11 cellular contexts compared by ENCODE assay signal in genomic region chr3:194872669-194872977, GRCh38.
DNase-seq lines count a peak whose midpoint lies in the region; ATAC-seq, FAIRE-seq and TF ChIP-seq lines count a peak whose summit lies in the region.
"Had no signal": no experiment of that assay in that cellular context is flagged by ENCODE, and none has a peak within 500 bp of the region (broad histone marks: within the 10 kb centered on the region; RNA-seq: fewer than 3 reads in every experiment).

No MANE protein-coding gene starts in this region.

- ATAC-seq in GM23338: peak; percentile 75

- H3K36me3 ChIP-seq in GM23338 (ENCODE audit: insufficient read depth) (no peaks in the 10 kb centered on the region), SJCRH30 (no peaks in the 10 kb centered on the region), skeletal muscle satellite cell (ENCODE audit: insufficient read depth, low read length) (no peaks in the 10 kb centered on the region)
- H3K36me3 ChIP-seq: esophagus muscularis mucosa had no signal

- H3K4me3 Mint-ChIP-seq in GM23338: no peak overlapping the region
- H3K4me3 Mint-ChIP-seq: activated naive CD4-positive, alpha-beta T cell treated with anti-CD3 and anti-CD28 coated beads, Interleukin-2, amount 50 U/mL, for 24 hours had no signal

- WGBS in lower leg skin, 2 donors: 7 to 17% methylated on average over 2 of the region's 2 CpGs

- 0 out of 2 replicates have a peak, but pooled peaks cover 4% of the 10 kb centered on the region for H3K9me2 ChIP-seq in GM23338 (ENCODE audit: insufficient read depth)

- H3K27ac ChIP-seq in GM23338 (ENCODE audit: low read depth) (0 out of 2 replicates have a peak overlapping the region, but pooled peaks have one; percentile 0), SJCRH30 (peak overlapping the region; percentile 35)

- H3K36me3 Mint-ChIP-seq in GM23338 (ENCODE audit: low read depth): no peaks in the 10 kb centered on the region
- H3K36me3 Mint-ChIP-seq: activated naive CD4-positive, alpha-beta T cell treated with anti-CD3 and anti-CD28 coated beads, Interleukin-2, amount 50 U/mL, for 24 hours had no signal

- peaks cover 18% of the 10 kb centered on the region for H3K4me1 ChIP-seq in GM23338 (ENCODE audit: insufficient read depth)
- H3K4me1 ChIP-seq in SJCRH30: peaks cover 20% of the 10 kb centered on the region
- peaks cover 33% of the 10 kb centered on the region for H3K4me1 ChIP-seq in skeletal muscle satellite cell (ENCODE audit: control insufficient read depth, insufficient read depth, low read length)

- H2AFZ ChIP-seq in GM23338: peak overlapping the region; percentile 2; the same call in 1 of the 2 replicates

- H3K27me3 ChIP-seq in GM23338 (ENCODE audit: insufficient read depth): no peaks in the 10 kb centered on the region
- 0 out of 2 replicates have a peak, but pooled peaks cover 3% of the 10 kb centered on the region for H3K27me3 ChIP-seq in SJCRH30
- peaks cover 17% of the 10 kb centered on the region for H3K27me3 ChIP-seq in skeletal muscle satellite cell (ENCODE audit: control insufficient read depth, insufficient read depth, low read length)
- H3K27me3 ChIP-seq: esophagus muscularis mucosa had no signal

- H3K4me2 ChIP-seq in GM23338 (peak overlapping the region; percentile 65; the same call in 1 of the 2 replicates), skeletal muscle satellite cell (ENCODE audit: low read length) (peak overlapping the region; percentile 69)

- intact Hi-C loops in lower leg skin (cut with DNase I; ENCODE audit: low total_unique reads): no loop called here

- H3K27ac Mint-ChIP-seq in GM23338: no peak overlapping the region
- H3K27ac Mint-ChIP-seq: activated naive CD4-positive, alpha-beta T cell treated with anti-CD3 and anti-CD28 coated beads, Interleukin-2, amount 50 U/mL, for 24 hours had no signal

- H3K9ac ChIP-seq in skeletal muscle satellite cell (ENCODE audit: low read depth, low read length): no peak overlapping the region

- DNase-seq in GM23338 (ENCODE audit: low spot score) (peak; percentile 62), SJCRH30 (peak in 1 of 2 experiments; percentile 26), fibroblast of mammary gland (ENCODE audit: low read depth) (peak; percentile 88), middle frontal gyrus (ENCODE audit: extremely low spot score, low spot score) (no peak), RCC 7860 (ENCODE audit: low spot score) (no peak), lower leg skin (ENCODE audit: low spot score in 2 of 2) (no peak)
- DNase-seq in activated T-cell treated with anti-CD3 and anti-CD28 coated beads, Interleukin-2, amount 50 U/mL, for 48 hours: no peak
- DNase-seq: KBM-7 had no signal

- H3F3A ChIP-seq in GM23338 (replicated peaks; ENCODE audit: low read depth): no peaks in the 10 kb centered on the region

- no peaks in the 10 kb centered on the region for H4K20me1 ChIP-seq in GM23338 (replicated peaks; ENCODE audit: insufficient read depth)

- H3K9me3 Mint-ChIP-seq in GM23338: no peaks in the 10 kb centered on the region; the same call in 2 of the 3 replicates
- H3K9me3 Mint-ChIP-seq: activated naive CD4-positive, alpha-beta T cell treated with anti-CD3 and anti-CD28 coated beads, Interleukin-2, amount 50 U/mL, for 24 hours had no signal

- H3K4me1 Mint-ChIP-seq in GM23338: peaks cover 24% of the 10 kb centered on the region
- H3K4me1 Mint-ChIP-seq: activated naive CD4-positive, alpha-beta T cell treated with anti-CD3 and anti-CD28 coated beads, Interleukin-2, amount 50 U/mL, for 24 hours had no signal

- no peak for TF ChIP-seq POLR2A in lower leg skin (IDR thresholded peaks at IDR 0.05)

- FAIRE-seq in RCC 7860 (lab: Jason Lieb, UNC): no peak

- no peak overlapping the region for H3K4me3 ChIP-seq in GM23338
- no peak overlapping the region for H3K4me3 ChIP-seq in SJCRH30
- H3K4me3 ChIP-seq in fibroblast of mammary gland (ENCODE audit: control insufficient read depth, low read depth, low read length): no peak overlapping the region
- no peak overlapping the region for H3K4me3 ChIP-seq in skeletal muscle satellite cell (ENCODE audit: low read length)
- H3K4me3 ChIP-seq in lower leg skin (ENCODE audit: low read depth, poor library complexity, severe bottlenecking): no peak overlapping the region
- H3K4me3 ChIP-seq: esophagus muscularis mucosa had no signal

- no peaks in the 10 kb centered on the region for H3K27me3 Mint-ChIP-seq in GM23338 (ENCODE audit: insufficient read depth, low read depth, poor library complexity)

- no peak for TF ChIP-seq CTCF in GM23338 (conservative IDR thresholded peaks at IDR 0.05; ENCODE audit: low read depth in 2 of 2)
- no peak for TF ChIP-seq CTCF in fibroblast of mammary gland (conservative IDR thresholded peaks at IDR 0.05; ENCODE audit: control insufficient read depth, insufficient read depth, low read depth, low read length)
- TF ChIP-seq CTCF in lower leg skin (IDR thresholded peaks at IDR 0.05): no peak

- no peaks in the 10 kb centered on the region for H3K9me3 ChIP-seq in SJCRH30 (replicated peaks)
- no peaks in the 10 kb centered on the region for H3K9me3 ChIP-seq in skeletal muscle satellite cell (replicated peaks; ENCODE audit: low read length)

- no peaks in the 10 kb centered on the region for H3K79me2 ChIP-seq in GM23338 (replicated peaks; ENCODE audit: insufficient read depth)

TF ChIP-seq in GM23338, 12 proteins besides CTCF, POLR2A, EP300 and RAD21:
- TF ChIP-seq CREB1 (CRISPR knock-in tag; IDR thresholded peaks at IDR 0.05; ENCODE audit: low read depth) (no peak), JUNB (IDR thresholded peaks at IDR 0.05; ENCODE audit: unreplicated experiment) (no peak)

Comparison
In these comparisons a context has a peak if more than half of its experiments do, and no peak if none do; other contexts are left out.
1. DNase-seq: peak in GM23338 (single experiment) and fibroblast of mammary gland (single experiment); none in middle frontal gyrus (single experiment), RCC 7860 (single experiment), lower leg skin (0 of 2) and activated T-cell treated with anti-CD3 and anti-CD28 coated beads, Interleukin-2, amount 50 U/mL, for 48 hours (0 of 2).